17 cellular contexts compared by ENCODE assay signal in the genomic region with DNA sequence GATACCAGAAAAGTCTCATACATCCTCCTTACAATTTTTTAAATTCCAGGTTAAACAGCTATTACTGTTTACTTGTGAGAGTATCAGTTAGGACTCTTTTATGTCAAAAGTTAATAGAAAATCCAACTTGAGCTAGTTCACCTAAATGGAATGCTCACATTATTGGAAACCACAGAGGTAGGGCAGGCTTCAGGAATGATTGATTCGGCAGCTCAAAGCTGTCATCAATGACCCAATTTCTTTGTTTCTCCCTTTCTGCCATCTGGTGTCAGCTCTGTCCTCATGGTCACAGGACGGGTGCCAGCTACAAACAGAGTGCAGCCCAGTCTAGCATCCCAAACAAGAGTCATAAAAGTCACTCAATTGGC. TPM values are rescaled to one million over a fixed set of nuclear protein-coding genes. Genes with fewer than 3 reads are reported as not detected.
DNase-seq lines count a peak whose midpoint lies in the region; TF ChIP-seq lines count a peak whose summit lies in the region.
"Had no signal": no experiment of that assay in that cellular context is flagged by ENCODE, and none has a peak within 500 bp of the region (broad histone marks: within the 10 kb centered on the region; RNA-seq: fewer than 3 reads in every experiment).

No MANE protein-coding gene starts in this region.

- no peak overlapping the region for H3K27ac Mint-ChIP-seq in endodermal cell
- H3K27ac Mint-ChIP-seq: GM23338 had no signal

- H3K27ac ChIP-seq in endodermal cell (ENCODE audit: low read depth, low read length): no peak overlapping the region

- no peak overlapping the region for H3K4me3 ChIP-seq in endodermal cell (ENCODE audit: low read length)
- H3K4me3 ChIP-seq: GM12878, GM23338, K562 had no signal

- no peaks in the 10 kb centered on the region for H3K27me3 Mint-ChIP-seq in endodermal cell (ENCODE audit: insufficient read depth)

- DNase-seq in G401 (ENCODE audit: low spot score) (peak; percentile 52), cerebellum (ENCODE audit: low spot score) (peak; percentile 8), kidney tubule cell (ENCODE audit: low spot score) (peak; percentile 96), retina (peak; percentile 18), endodermal cell (no peak), NOMO-1 (lab: John Stamatoyannopoulos, UW; ENCODE audit: unreplicated experiment in 2 of 2) (no peak), GF-D8 (lab: John Stamatoyannopoulos, UW) (no peak), NCI-H1436 (lab: John Stamatoyannopoulos, UW) (no peak)
- DNase-seq: MV-4-11, NCI-H1417, NCI-H2029 treated with DMSO at 0.1 percent for 48 hours, NCI-H2171 treated with DMSO at 0.1 percent for 48 hours, NCI-H446 treated with DMSO at 0.1 percent for 48 hours, NCI-H774 had no signal

- WGBS in endodermal cell (ENCODE audit: insufficient coverage in 1 of 2, insufficient read length in 1 of 2), 2 experiments: 84 to 100% methylated on average over 1 to 2 of the region's 2 CpGs

- no peaks in the 10 kb centered on the region for H3K4me1 Mint-ChIP-seq in endodermal cell

- no peaks in the 10 kb centered on the region for H3K27me3 ChIP-seq in endodermal cell (ENCODE audit: control insufficient read depth, insufficient read depth, low read length, poor library complexity, severe bottlenecking)

- no peak for TF ChIP-seq CTCF in endodermal cell (conservative IDR thresholded peaks at IDR 0.05)

- no peaks in the 10 kb centered on the region for H3K36me3 Mint-ChIP-seq in endodermal cell (ENCODE audit: low read depth)

- no peak overlapping the region for H3K4me3 Mint-ChIP-seq in endodermal cell
- H3K4me3 Mint-ChIP-seq: GM23338 had no signal

- H3K4me1 ChIP-seq in endodermal cell (ENCODE audit: control insufficient read depth, insufficient read depth, low read length): no peaks in the 10 kb centered on the region

- in situ Hi-C loops in G401 (cut with HindIII; ENCODE audit: low sequenced_read_pairs): no loop called here

- no peaks in the 10 kb centered on the region for H3K36me3 ChIP-seq in endodermal cell (ENCODE audit: control insufficient read depth, insufficient read depth, low read length)

- no peak overlapping the region for H3K9ac ChIP-seq in endodermal cell (ENCODE audit: extremely low read depth, low read length, poor library complexity, severe bottlenecking)

- no peaks in the 10 kb centered on the region for H3K9me3 Mint-ChIP-seq in endodermal cell
- H3K9me3 Mint-ChIP-seq: GM23338 had no signal

- no peaks in the 10 kb centered on the region for H3K9me3 ChIP-seq in endodermal cell (ENCODE audit: control insufficient read depth, low read length)

RNA-seq across cellular contexts. Expression of a gene that starts 32.2 kb away (rescaled TPM):
- 1.8 and 2.2 TPM in 2 replicates for total RNA-seq in G401 (2014; rRNA removed; shearing (Covaris generic))
- total RNA-seq in cerebellum: 3.6 TPM
- 1 to 10 TPM; 6.5 to 9.5 TPM for total RNA-seq in endodermal cell
- polyA plus RNA-seq in endodermal cell (2013, experiment 1 of 2): 9.7 TPM
- 9.9 TPM for polyA plus RNA-seq in endodermal cell (2013, experiment 2 of 2)

Comparison
In these comparisons a context has a peak if more than half of its experiments do, and no peak if none do; other contexts are left out.
1. DNase-seq: peak in G401 (single experiment), cerebellum (single experiment), kidney tubule cell (single experiment) and retina (single experiment); none in endodermal cell (single experiment), NOMO-1 (0 of 2), GF-D8 (single experiment) and NCI-H1436 (single experiment).